Comparison of ENCODE assay signal across 8 cellular contexts in genomic region chr19:18007939-18008673, GRCh38.
DNase-seq lines count a peak whose midpoint lies in the region; ATAC-seq lines count a peak whose summit lies in the region.

Gene ARRDC2, plus strand, starts transcription at chr19:18008170. Its CDS starts 141 bp downstream, at chr19:18008311.

- DNase-seq in DMS79 treated with DMSO at 0.1 percent for 48 hours (lab: John Stamatoyannopoulos, UW) (peak; percentile 78), NCI-H526 (lab: John Stamatoyannopoulos, UW) (peak; percentile 61 to 89), medulla oblongata (ENCODE audit: extremely low spot score) (peak; percentile 96)
- peak; percentile 67 to 77 (median 72) for DNase-seq in activated CD8-positive, alpha-beta memory T cell treated with anti-CD3 and anti-CD28 coated beads for 48 hours (ENCODE audit: low read depth in 2 of 3, low spot score in 2 of 3)
- DNase-seq in effector memory CD8-positive, alpha-beta T cell: peak; percentile 77 to 81 (median 78)
- DNase-seq in stimulated activated CD4-positive, alpha-beta T cell treated with anti-CD3 and anti-CD28 coated beads, TNF-alpha, amount 100 ng/mL, for 24 hours (ENCODE audit: low read depth in 3 of 3): peak; percentile 76 to 85 (median 76)

- no peaks in the 10 kb centered on the region for H3K9me3 Mint-ChIP-seq in effector memory CD8-positive, alpha-beta T cell

- ATAC-seq in HG02885 (IDR thresholded peaks at IDR 0.05; ENCODE audit: poor library complexity, unreplicated experiment) (peak; percentile 58), GM21528 (IDR thresholded peaks at IDR 0.05; ENCODE audit: low FRiP score, unreplicated experiment) (no peak)
- peak; percentile 82 for ATAC-seq in effector memory CD8-positive, alpha-beta T cell (replicated peaks)

- peak within 1 kb of the TSS; percentile 87 to 90 for H3K27ac Mint-ChIP-seq in effector memory CD8-positive, alpha-beta T cell

- peak within 1 kb of the TSS; percentile 84 to 86 for H3K4me3 Mint-ChIP-seq in effector memory CD8-positive, alpha-beta T cell

- peaks cover 75% of the 10 kb centered on the region for H3K36me3 Mint-ChIP-seq in effector memory CD8-positive, alpha-beta T cell (ENCODE audit: insufficient read depth)

- H3K4me1 Mint-ChIP-seq in effector memory CD8-positive, alpha-beta T cell (ENCODE audit: low read depth in 2 of 2): peaks cover 16 to 18% of the 10 kb centered on the region in 2 donors

- no peaks in the 10 kb centered on the region for H3K27me3 Mint-ChIP-seq in effector memory CD8-positive, alpha-beta T cell
